1 cellular context compared by ENCODE assay signal in the genomic region with DNA sequence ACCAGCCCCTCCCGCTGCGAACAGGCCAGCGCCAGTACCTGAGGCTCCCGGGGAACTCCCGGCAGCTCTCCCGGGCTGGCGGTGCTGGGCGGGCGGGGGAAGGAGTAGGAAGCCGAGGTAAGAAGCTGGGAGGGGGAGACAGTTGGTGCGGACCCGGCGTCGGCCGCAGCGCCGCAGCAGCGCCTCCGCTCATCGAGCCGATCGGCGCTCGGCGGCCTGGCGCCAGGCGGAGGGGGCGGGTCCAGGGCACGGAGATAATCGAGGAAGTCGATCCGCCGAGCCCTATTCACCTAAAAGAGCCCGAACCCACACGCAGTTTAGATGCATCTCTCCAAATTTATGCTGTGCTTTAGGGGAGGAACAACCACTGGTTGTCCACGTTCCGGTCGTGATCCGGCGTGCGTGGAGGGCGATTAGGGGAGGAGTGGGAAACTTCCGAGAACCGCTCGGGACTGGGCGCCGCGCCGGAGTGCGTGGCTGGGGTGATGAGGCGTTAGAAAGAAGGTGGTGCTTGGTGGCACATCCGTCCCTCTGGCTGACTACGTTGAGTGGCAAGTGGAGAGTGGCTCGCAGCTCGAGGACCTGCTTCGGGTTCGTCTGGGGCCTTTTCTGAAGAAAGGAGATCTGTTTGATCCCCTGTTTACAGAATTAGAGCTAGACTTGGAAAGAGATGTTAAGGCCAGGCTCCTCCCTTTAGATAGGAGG.
TF ChIP-seq lines count a peak whose summit lies in the region.

A gene with protein sequence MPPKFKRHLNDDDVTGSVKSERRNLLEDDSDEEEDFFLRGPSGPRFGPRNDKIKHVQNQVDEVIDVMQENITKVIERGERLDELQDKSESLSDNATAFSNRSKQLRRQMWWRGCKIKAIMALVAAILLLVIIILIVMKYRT (minus strand): TSS at position 194 of the 705 bp plus-strand sequence. CDS start 3,651 bp downstream, outside the sequence.

TF ChIP-seq in HepG2, 621 proteins besides CTCF, POLR2A, EP300 and RAD21 (continued from another document and continues in another):
- TF ChIP-seq, protein P1, sequence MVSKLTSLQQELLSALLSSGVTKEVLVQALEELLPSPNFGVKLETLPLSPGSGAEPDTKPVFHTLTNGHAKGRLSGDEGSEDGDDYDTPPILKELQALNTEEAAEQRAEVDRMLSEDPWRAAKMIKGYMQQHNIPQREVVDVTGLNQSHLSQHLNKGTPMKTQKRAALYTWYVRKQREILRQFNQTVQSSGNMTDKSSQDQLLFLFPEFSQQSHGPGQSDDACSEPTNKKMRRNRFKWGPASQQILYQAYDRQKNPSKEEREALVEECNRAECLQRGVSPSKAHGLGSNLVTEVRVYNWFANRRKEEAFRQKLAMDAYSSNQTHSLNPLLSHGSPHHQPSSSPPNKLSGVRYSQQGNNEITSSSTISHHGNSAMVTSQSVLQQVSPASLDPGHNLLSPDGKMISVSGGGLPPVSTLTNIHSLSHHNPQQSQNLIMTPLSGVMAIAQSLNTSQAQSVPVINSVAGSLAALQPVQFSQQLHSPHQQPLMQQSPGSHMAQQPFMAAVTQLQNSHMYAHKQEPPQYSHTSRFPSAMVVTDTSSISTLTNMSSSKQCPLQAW (CRISPR knock-in tag; IDR thresholded peaks at IDR 0.05), result no peak
- TF ChIP-seq GABPA (IDR thresholded peaks at IDR 0.05; ENCODE audit: low read depth, low read length) (peak; percentile 31; the same call in 1 of the 2 replicates), GABPA (CRISPR knock-in tag; IDR thresholded peaks at IDR 0.05; ENCODE audit: low read depth) (peak; percentile 58; the same call in 1 of the 2 replicates), ZFY (CRISPR knock-in tag; IDR thresholded peaks at IDR 0.05) (peak; percentile 83), GABPB1 (CRISPR knock-in tag; IDR thresholded peaks at IDR 0.05) (peak; percentile 90), ZNF30 (CRISPR knock-in tag; IDR thresholded peaks at IDR 0.05) (no peak; the same call in 1 of the 2 replicates), ZNF792 (CRISPR knock-in tag; IDR thresholded peaks at IDR 0.05) (peak; percentile 55), NR2F2 (IDR thresholded peaks at IDR 0.05; ENCODE audit: borderline replicate concordance, low read depth) (peak; percentile 26; the same call in 1 of the 2 replicates), GATAD2A (CRISPR knock-in tag; IDR thresholded peaks at IDR 0.05) (peak; percentile 29), NFE2L2 (IDR thresholded peaks at IDR 0.05; ENCODE audit: low read length) (no peak), ZNF891 (CRISPR knock-in tag; IDR thresholded peaks at IDR 0.05) (peak; percentile 61; the same call in 1 of the 2 replicates), ZNF263 (CRISPR knock-in tag; IDR thresholded peaks at IDR 0.05) (no peak), SAFB2 (CRISPR knock-in tag; IDR thresholded peaks at IDR 0.05; ENCODE audit: borderline replicate concordance, low read depth) (no peak), HDAC6 (IDR thresholded peaks at IDR 0.05; ENCODE audit: low read depth, low read length) (no peak), RBM39 (IDR thresholded peaks at IDR 0.05; ENCODE audit: low read depth, low read length, poor library complexity, severe bottlenecking) (peak; percentile 94), SKI (IDR thresholded peaks at IDR 0.05; ENCODE audit: partially characterized antibody) (peak; percentile 27)
- TF ChIP-seq, protein P2, sequence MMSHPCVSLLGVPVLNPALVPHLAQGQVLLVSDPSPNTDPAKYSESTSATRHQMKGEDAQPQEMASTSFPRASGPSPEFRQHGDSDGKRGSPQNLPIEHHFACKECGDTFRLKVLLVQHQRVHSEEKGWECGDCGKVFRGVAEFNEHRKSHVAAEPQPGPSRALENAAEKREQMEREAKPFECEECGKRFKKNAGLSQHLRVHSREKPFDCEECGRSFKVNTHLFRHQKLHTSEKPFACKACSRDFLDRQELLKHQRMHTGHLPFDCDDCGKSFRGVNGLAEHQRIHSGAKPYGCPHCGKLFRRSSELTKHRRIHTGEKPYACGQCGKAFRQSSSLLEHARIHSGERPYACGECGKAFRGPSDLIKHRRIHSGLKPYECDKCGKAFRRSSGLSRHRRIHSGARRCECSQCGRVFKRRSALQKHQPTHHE (CRISPR knock-in tag; IDR thresholded peaks at IDR 0.05; ENCODE audit: borderline replicate concordance), result no peak
- TF ChIP-seq, protein P3, sequence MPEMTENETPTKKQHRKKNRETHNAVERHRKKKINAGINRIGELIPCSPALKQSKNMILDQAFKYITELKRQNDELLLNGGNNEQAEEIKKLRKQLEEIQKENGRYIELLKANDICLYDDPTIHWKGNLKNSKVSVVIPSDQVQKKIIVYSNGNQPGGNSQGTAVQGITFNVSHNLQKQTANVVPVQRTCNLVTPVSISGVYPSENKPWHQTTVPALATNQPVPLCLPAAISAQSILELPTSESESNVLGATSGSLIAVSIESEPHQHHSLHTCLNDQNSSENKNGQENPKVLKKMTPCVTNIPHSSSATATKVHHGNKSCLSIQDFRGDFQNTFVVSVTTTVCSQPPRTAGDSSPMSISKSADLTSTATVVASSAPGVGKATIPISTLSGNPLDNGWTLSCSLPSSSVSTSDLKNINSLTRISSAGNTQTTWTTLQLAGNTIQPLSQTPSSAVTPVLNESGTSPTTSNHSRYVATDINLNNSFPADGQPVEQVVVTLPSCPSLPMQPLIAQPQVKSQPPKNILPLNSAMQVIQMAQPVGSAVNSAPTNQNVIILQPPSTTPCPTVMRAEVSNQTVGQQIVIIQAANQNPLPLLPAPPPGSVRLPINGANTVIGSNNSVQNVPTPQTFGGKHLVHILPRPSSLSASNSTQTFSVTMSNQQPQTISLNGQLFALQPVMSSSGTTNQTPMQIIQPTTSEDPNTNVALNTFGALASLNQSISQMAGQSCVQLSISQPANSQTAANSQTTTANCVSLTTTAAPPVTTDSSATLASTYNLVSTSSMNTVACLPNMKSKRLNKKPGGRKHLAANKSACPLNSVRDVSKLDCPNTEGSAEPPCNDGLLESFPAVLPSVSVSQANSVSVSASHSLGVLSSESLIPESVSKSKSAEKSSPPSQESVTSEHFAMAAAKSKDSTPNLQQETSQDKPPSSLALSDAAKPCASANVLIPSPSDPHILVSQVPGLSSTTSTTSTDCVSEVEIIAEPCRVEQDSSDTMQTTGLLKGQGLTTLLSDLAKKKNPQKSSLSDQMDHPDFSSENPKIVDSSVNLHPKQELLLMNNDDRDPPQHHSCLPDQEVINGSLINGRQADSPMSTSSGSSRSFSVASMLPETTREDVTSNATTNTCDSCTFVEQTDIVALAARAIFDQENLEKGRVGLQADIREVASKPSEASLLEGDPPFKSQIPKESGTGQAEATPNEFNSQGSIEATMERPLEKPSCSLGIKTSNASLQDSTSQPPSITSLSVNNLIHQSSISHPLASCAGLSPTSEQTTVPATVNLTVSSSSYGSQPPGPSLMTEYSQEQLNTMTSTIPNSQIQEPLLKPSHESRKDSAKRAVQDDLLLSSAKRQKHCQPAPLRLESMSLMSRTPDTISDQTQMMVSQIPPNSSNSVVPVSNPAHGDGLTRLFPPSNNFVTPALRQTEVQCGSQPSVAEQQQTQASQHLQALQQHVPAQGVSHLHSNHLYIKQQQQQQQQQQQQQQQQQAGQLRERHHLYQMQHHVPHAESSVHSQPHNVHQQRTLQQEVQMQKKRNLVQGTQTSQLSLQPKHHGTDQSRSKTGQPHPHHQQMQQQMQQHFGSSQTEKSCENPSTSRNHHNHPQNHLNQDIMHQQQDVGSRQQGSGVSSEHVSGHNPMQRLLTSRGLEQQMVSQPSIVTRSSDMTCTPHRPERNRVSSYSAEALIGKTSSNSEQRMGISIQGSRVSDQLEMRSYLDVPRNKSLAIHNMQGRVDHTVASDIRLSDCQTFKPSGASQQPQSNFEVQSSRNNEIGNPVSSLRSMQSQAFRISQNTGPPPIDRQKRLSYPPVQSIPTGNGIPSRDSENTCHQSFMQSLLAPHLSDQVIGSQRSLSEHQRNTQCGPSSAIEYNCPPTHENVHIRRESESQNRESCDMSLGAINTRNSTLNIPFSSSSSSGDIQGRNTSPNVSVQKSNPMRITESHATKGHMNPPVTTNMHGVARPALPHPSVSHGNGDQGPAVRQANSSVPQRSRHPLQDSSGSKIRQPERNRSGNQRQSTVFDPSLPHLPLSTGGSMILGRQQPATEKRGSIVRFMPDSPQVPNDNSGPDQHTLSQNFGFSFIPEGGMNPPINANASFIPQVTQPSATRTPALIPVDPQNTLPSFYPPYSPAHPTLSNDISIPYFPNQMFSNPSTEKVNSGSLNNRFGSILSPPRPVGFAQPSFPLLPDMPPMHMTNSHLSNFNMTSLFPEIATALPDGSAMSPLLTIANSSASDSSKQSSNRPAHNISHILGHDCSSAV (CRISPR knock-in tag; IDR thresholded peaks at IDR 0.05; ENCODE audit: borderline replicate concordance), result 0 out of 2 replicates have a peak, but pooled peaks have one; percentile 30
- TF ChIP-seq, protein P4, sequence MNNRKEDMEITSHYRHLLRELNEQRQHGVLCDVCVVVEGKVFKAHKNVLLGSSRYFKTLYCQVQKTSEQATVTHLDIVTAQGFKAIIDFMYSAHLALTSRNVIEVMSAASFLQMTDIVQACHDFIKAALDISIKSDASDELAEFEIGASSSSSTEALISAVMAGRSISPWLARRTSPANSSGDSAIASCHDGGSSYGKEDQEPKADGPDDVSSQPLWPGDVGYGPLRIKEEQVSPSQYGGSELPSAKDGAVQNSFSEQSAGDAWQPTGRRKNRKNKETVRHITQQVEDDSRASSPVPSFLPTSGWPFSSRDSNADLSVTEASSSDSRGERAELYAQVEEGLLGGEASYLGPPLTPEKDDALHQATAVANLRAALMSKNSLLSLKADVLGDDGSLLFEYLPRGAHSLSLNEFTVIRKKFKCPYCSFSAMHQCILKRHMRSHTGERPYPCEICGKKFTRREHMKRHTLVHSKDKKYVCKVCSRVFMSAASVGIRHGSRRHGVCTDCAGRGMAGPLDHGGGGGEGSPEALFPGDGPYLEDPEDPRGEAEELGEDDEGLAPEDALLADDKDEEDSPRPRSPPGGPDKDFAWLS (CRISPR knock-in tag; IDR thresholded peaks at IDR 0.05; ENCODE audit: borderline replicate concordance), result no peak
- TF ChIP-seq, protein P5, sequence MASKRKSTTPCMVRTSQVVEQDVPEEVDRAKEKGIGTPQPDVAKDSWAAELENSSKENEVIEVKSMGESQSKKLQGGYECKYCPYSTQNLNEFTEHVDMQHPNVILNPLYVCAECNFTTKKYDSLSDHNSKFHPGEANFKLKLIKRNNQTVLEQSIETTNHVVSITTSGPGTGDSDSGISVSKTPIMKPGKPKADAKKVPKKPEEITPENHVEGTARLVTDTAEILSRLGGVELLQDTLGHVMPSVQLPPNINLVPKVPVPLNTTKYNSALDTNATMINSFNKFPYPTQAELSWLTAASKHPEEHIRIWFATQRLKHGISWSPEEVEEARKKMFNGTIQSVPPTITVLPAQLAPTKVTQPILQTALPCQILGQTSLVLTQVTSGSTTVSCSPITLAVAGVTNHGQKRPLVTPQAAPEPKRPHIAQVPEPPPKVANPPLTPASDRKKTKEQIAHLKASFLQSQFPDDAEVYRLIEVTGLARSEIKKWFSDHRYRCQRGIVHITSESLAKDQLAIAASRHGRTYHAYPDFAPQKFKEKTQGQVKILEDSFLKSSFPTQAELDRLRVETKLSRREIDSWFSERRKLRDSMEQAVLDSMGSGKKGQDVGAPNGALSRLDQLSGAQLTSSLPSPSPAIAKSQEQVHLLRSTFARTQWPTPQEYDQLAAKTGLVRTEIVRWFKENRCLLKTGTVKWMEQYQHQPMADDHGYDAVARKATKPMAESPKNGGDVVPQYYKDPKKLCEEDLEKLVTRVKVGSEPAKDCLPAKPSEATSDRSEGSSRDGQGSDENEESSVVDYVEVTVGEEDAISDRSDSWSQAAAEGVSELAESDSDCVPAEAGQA (IDR thresholded peaks at IDR 0.05; ENCODE audit: low read depth), result no peak; the same call in 1 of the 2 replicates
- TF ChIP-seq, protein P5 (CRISPR knock-in tag; IDR thresholded peaks at IDR 0.05; ENCODE audit: borderline replicate concordance), result no peak
- TF ChIP-seq, protein P6, sequence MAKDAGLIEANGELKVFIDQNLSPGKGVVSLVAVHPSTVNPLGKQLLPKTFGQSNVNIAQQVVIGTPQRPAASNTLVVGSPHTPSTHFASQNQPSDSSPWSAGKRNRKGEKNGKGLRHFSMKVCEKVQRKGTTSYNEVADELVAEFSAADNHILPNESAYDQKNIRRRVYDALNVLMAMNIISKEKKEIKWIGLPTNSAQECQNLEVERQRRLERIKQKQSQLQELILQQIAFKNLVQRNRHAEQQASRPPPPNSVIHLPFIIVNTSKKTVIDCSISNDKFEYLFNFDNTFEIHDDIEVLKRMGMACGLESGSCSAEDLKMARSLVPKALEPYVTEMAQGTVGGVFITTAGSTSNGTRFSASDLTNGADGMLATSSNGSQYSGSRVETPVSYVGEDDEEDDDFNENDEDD (CRISPR knock-in tag; IDR thresholded peaks at IDR 0.05; ENCODE audit: borderline replicate concordance), result peak; percentile 53; the same call in 1 of the 2 replicates
- TF ChIP-seq, protein P7, sequence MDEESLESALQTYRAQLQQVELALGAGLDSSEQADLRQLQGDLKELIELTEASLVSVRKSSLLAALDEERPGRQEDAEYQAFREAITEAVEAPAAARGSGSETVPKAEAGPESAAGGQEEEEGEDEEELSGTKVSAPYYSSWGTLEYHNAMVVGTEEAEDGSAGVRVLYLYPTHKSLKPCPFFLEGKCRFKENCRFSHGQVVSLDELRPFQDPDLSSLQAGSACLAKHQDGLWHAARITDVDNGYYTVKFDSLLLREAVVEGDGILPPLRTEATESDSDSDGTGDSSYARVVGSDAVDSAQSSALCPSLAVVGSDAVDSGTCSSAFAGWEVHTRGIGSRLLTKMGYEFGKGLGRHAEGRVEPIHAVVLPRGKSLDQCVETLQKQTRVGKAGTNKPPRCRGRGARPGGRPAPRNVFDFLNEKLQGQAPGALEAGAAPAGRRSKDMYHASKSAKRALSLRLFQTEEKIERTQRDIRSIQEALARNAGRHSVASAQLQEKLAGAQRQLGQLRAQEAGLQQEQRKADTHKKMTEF (CRISPR knock-in tag; IDR thresholded peaks at IDR 0.05), result peak; percentile 82
- TF ChIP-seq, protein P8, sequence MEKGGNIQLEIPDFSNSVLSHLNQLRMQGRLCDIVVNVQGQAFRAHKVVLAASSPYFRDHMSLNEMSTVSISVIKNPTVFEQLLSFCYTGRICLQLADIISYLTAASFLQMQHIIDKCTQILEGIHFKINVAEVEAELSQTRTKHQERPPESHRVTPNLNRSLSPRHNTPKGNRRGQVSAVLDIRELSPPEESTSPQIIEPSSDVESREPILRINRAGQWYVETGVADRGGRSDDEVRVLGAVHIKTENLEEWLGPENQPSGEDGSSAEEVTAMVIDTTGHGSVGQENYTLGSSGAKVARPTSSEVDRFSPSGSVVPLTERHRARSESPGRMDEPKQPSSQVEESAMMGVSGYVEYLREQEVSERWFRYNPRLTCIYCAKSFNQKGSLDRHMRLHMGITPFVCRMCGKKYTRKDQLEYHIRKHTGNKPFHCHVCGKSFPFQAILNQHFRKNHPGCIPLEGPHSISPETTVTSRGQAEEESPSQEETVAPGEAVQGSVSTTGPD (CRISPR knock-in tag; IDR thresholded peaks at IDR 0.05), result no peak
